In the genomic region with DNA sequence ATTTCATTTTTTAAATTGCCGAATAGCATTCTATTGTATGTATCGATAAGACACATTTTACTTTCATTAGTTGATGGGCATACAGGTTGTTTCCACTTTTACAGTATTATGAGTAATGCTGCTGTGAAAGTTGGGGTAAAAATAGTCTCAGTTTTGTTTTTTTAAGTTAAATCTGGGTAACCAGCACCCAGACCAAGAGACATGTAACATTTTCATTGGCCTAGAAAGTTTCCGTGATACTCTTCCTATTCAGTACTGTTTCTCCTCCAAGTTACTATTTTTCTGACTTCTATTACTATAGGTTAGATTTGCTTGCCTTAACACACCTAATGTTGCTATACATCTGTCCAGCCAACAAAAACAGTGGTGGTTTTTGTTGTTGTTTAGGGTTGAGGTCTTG, we compare ENCODE assay signal across 1 cellular context.
TF ChIP-seq lines count a peak whose summit lies in the region.

No MANE protein-coding gene starts in this region.

TF ChIP-seq in HCT116, 20 proteins besides CTCF, POLR2A, EP300 and RAD21 (continued from another document):
- TF ChIP-seq, protein P1, sequence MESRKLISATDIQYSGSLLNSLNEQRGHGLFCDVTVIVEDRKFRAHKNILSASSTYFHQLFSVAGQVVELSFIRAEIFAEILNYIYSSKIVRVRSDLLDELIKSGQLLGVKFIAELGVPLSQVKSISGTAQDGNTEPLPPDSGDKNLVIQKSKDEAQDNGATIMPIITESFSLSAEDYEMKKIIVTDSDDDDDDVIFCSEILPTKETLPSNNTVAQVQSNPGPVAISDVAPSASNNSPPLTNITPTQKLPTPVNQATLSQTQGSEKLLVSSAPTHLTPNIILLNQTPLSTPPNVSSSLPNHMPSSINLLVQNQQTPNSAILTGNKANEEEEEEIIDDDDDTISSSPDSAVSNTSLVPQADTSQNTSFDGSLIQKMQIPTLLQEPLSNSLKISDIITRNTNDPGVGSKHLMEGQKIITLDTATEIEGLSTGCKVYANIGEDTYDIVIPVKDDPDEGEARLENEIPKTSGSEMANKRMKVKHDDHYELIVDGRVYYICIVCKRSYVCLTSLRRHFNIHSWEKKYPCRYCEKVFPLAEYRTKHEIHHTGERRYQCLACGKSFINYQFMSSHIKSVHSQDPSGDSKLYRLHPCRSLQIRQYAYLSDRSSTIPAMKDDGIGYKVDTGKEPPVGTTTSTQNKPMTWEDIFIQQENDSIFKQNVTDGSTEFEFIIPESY (IDR thresholded peaks at IDR 0.05; ENCODE audit: extremely low read depth, insufficient replicate concordance, low read length): no peak
- TF ChIP-seq, protein P2, sequence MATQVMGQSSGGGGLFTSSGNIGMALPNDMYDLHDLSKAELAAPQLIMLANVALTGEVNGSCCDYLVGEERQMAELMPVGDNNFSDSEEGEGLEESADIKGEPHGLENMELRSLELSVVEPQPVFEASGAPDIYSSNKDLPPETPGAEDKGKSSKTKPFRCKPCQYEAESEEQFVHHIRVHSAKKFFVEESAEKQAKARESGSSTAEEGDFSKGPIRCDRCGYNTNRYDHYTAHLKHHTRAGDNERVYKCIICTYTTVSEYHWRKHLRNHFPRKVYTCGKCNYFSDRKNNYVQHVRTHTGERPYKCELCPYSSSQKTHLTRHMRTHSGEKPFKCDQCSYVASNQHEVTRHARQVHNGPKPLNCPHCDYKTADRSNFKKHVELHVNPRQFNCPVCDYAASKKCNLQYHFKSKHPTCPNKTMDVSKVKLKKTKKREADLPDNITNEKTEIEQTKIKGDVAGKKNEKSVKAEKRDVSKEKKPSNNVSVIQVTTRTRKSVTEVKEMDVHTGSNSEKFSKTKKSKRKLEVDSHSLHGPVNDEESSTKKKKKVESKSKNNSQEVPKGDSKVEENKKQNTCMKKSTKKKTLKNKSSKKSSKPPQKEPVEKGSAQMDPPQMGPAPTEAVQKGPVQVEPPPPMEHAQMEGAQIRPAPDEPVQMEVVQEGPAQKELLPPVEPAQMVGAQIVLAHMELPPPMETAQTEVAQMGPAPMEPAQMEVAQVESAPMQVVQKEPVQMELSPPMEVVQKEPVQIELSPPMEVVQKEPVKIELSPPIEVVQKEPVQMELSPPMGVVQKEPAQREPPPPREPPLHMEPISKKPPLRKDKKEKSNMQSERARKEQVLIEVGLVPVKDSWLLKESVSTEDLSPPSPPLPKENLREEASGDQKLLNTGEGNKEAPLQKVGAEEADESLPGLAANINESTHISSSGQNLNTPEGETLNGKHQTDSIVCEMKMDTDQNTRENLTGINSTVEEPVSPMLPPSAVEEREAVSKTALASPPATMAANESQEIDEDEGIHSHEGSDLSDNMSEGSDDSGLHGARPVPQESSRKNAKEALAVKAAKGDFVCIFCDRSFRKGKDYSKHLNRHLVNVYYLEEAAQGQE (IDR thresholded peaks at IDR 0.05; ENCODE audit: low read depth): no peak
- TF ChIP-seq, protein P3, sequence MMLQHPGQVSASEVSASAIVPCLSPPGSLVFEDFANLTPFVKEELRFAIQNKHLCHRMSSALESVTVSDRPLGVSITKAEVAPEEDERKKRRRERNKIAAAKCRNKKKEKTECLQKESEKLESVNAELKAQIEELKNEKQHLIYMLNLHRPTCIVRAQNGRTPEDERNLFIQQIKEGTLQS (IDR thresholded peaks at IDR 0.05): no peak
- TF ChIP-seq EZH2 (IDR thresholded peaks at IDR 0.05) (no peak), ZFX (IDR thresholded peaks at IDR 0.05) (no peak), CBX3 (IDR thresholded peaks at IDR 0.05; ENCODE audit: low read depth) (no peak), POLR2AphosphoS5 (IDR thresholded peaks at IDR 0.05; ENCODE audit: low read depth, low read length) (no peak), EGR1 (IDR thresholded peaks at IDR 0.05; ENCODE audit: low read depth) (no peak), SRF (IDR thresholded peaks at IDR 0.05; ENCODE audit: low read depth) (no peak), SIN3A (IDR thresholded peaks at IDR 0.05; ENCODE audit: low read depth) (no peak)
- TF ChIP-seq, protein P4, sequence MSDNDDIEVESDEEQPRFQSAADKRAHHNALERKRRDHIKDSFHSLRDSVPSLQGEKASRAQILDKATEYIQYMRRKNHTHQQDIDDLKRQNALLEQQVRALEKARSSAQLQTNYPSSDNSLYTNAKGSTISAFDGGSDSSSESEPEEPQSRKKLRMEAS (IDR thresholded peaks at IDR 0.05): no peak
